ENCODE assay signal across 1 cellular context in the genomic region with DNA sequence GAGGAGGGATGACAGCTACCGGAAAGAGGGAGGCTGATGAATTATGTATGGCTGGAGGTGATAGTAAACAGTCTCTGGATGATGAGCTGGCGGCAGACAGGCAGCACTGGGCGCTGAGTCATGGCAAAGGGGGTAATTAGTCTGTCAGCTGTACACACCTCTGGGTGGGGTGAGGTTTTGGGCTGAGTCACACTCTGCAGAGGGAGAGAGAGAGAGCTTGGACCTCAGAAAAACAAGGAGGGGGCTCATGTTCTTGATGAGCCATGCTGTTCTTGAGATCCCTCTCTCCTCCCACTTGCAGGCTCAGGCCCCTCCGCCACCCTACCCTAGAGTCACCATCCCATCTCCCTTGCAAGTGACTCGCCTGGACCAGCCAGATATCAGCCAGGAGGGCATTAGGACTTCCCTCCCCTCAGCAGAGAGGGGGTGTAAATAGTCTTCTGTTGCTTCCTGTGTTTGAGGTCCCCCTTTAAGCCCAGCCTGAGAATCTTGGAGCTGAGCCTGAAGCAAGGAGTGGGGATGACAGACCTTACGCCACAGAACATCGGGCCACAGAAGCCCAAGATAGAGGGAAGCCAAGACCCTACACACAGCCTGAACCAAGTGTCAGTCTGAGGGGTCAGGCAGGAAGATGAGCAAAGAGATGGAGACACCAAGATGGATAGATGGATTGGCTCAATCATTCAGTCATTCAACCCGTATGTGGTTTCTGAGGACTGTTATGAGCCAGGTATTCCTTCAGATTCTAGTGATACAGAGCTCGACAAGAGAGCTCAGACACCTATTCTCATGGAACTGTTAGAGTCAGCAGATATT.
A peak's percentile ranks its signal among the peaks of the same experiment; 100 is the strongest.
TF ChIP-seq lines count a peak whose summit lies in the region.

No MANE protein-coding gene starts in this region.

TF ChIP-seq in K562, 482 proteins besides CTCF, POLR2A, EP300 and RAD21 (continued from another document and continues in another):
- TF ChIP-seq, protein P1, sequence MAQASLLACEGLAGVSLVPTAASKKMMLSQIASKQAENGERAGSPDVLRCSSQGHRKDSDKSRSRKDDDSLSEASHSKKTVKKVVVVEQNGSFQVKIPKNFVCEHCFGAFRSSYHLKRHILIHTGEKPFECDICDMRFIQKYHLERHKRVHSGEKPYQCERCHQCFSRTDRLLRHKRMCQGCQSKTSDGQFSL (CRISPR knock-in tag; IDR thresholded peaks at IDR 0.05), result peak; percentile 88
- TF ChIP-seq, protein P1 (tag; IDR thresholded peaks at IDR 0.05), result peak in 1 of 2 experiments; percentile 84; a peak in 2 of 4 replicates
- TF ChIP-seq SIN3A (IDR thresholded peaks at IDR 0.05; ENCODE audit: borderline replicate concordance in 2 of 2, control insufficient read depth in 1 of 2, low read depth in 2 of 2, low read length in 2 of 2), result peak; percentile 80 to 85
- TF ChIP-seq SUPT5H (IDR thresholded peaks at IDR 0.05), result 0 out of 2 replicates have a peak, but pooled peaks have one; percentile 6
- TF ChIP-seq ZBTB7A (IDR thresholded peaks at IDR 0.05; ENCODE audit: borderline replicate concordance, control insufficient read depth, low read depth, low read length), result peak; percentile 80; the same call in 1 of the 2 replicates
- TF ChIP-seq, protein P2, sequence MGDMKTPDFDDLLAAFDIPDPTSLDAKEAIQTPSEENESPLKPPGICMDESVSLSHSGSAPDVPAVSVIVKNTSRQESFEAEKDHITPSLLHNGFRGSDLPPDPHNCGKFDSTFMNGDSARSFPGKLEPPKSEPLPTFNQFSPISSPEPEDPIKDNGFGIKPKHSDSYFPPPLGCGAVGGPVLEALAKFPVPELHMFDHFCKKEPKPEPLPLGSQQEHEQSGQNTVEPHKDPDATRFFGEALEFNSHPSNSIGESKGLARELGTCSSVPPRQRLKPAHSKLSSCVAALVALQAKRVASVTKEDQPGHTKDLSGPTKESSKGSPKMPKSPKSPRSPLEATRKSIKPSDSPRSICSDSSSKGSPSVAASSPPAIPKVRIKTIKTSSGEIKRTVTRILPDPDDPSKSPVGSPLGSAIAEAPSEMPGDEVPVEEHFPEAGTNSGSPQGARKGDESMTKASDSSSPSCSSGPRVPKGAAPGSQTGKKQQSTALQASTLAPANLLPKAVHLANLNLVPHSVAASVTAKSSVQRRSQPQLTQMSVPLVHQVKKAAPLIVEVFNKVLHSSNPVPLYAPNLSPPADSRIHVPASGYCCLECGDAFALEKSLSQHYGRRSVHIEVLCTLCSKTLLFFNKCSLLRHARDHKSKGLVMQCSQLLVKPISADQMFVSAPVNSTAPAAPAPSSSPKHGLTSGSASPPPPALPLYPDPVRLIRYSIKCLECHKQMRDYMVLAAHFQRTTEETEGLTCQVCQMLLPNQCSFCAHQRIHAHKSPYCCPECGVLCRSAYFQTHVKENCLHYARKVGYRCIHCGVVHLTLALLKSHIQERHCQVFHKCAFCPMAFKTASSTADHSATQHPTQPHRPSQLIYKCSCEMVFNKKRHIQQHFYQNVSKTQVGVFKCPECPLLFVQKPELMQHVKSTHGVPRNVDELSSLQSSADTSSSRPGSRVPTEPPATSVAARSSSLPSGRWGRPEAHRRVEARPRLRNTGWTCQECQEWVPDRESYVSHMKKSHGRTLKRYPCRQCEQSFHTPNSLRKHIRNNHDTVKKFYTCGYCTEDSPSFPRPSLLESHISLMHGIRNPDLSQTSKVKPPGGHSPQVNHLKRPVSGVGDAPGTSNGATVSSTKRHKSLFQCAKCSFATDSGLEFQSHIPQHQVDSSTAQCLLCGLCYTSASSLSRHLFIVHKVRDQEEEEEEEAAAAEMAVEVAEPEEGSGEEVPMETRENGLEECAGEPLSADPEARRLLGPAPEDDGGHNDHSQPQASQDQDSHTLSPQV (IDR thresholded peaks at IDR 0.05), result peak; percentile 92
- TF ChIP-seq TCF15 (CRISPR knock-in tag; IDR thresholded peaks at IDR 0.05), result no peak
- TF ChIP-seq HDAC3 (IDR thresholded peaks at IDR 0.05; ENCODE audit: borderline replicate concordance, partially characterized antibody), result peak; percentile 88
- peak; percentile 74 for TF ChIP-seq BRD9 (IDR thresholded peaks at IDR 0.05; ENCODE audit: low read depth, partially characterized antibody)
- TF ChIP-seq ZNF23 (CRISPR knock-in tag; IDR thresholded peaks at IDR 0.05), result no peak
- TF ChIP-seq, protein P3, sequence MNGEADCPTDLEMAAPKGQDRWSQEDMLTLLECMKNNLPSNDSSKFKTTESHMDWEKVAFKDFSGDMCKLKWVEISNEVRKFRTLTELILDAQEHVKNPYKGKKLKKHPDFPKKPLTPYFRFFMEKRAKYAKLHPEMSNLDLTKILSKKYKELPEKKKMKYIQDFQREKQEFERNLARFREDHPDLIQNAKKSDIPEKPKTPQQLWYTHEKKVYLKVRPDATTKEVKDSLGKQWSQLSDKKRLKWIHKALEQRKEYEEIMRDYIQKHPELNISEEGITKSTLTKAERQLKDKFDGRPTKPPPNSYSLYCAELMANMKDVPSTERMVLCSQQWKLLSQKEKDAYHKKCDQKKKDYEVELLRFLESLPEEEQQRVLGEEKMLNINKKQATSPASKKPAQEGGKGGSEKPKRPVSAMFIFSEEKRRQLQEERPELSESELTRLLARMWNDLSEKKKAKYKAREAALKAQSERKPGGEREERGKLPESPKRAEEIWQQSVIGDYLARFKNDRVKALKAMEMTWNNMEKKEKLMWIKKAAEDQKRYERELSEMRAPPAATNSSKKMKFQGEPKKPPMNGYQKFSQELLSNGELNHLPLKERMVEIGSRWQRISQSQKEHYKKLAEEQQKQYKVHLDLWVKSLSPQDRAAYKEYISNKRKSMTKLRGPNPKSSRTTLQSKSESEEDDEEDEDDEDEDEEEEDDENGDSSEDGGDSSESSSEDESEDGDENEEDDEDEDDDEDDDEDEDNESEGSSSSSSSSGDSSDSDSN (IDR thresholded peaks at IDR 0.05; ENCODE audit: borderline replicate concordance in 1 of 2, low read depth in 2 of 2, low read length in 2 of 2), result peak in 1 of 2 experiments; percentile 8; a peak in 1 of 4 replicates
- peak; percentile 97 for TF ChIP-seq MAFK (IDR thresholded peaks at IDR 0.05; ENCODE audit: low read length)
- TF ChIP-seq, protein P4, sequence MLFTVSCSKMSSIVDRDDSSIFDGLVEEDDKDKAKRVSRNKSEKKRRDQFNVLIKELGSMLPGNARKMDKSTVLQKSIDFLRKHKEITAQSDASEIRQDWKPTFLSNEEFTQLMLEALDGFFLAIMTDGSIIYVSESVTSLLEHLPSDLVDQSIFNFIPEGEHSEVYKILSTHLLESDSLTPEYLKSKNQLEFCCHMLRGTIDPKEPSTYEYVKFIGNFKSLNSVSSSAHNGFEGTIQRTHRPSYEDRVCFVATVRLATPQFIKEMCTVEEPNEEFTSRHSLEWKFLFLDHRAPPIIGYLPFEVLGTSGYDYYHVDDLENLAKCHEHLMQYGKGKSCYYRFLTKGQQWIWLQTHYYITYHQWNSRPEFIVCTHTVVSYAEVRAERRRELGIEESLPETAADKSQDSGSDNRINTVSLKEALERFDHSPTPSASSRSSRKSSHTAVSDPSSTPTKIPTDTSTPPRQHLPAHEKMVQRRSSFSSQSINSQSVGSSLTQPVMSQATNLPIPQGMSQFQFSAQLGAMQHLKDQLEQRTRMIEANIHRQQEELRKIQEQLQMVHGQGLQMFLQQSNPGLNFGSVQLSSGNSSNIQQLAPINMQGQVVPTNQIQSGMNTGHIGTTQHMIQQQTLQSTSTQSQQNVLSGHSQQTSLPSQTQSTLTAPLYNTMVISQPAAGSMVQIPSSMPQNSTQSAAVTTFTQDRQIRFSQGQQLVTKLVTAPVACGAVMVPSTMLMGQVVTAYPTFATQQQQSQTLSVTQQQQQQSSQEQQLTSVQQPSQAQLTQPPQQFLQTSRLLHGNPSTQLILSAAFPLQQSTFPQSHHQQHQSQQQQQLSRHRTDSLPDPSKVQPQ (CRISPR knock-in tag; IDR thresholded peaks at IDR 0.05; ENCODE audit: borderline replicate concordance), result no peak
- TF ChIP-seq NFE2L1 (tag; IDR thresholded peaks at IDR 0.05; ENCODE audit: borderline replicate concordance, low read depth), result peak; percentile 76
- TF ChIP-seq POLR2G (IDR thresholded peaks at IDR 0.05; ENCODE audit: low read depth, low read length), result no peak
- peak; percentile 92 for TF ChIP-seq MTA1 (IDR thresholded peaks at IDR 0.05; ENCODE audit: borderline replicate concordance)
- TF ChIP-seq CREB3L1 (IDR thresholded peaks at IDR 0.05; ENCODE audit: borderline replicate concordance, low read depth), result peak; percentile 90; the same call in 1 of the 2 replicates
- peak; percentile 95 for TF ChIP-seq DACH1 (IDR thresholded peaks at IDR 0.05; ENCODE audit: partially characterized antibody)
- peak; percentile 87; the same call in 1 of the 2 replicates for TF ChIP-seq NBN (IDR thresholded peaks at IDR 0.05; ENCODE audit: low read depth)
- TF ChIP-seq, protein P5, sequence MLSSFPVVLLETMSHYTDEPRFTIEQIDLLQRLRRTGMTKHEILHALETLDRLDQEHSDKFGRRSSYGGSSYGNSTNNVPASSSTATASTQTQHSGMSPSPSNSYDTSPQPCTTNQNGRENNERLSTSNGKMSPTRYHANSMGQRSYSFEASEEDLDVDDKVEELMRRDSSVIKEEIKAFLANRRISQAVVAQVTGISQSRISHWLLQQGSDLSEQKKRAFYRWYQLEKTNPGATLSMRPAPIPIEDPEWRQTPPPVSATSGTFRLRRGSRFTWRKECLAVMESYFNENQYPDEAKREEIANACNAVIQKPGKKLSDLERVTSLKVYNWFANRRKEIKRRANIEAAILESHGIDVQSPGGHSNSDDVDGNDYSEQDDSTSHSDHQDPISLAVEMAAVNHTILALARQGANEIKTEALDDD (IDR thresholded peaks at IDR 0.05), result 0 out of 2 replicates have a peak, but pooled peaks have one; percentile 13
- peak in 1 of 3 experiments; percentile 74; a peak in 2 of 6 replicates for TF ChIP-seq ZBTB11 (CRISPR knock-in tag; IDR thresholded peaks at IDR 0.05)
- peak; percentile 83; the same call in 1 of the 2 replicates for TF ChIP-seq MTA3 (IDR thresholded peaks at IDR 0.05; ENCODE audit: borderline replicate concordance)
- TF ChIP-seq CXXC5 (CRISPR knock-in tag; IDR thresholded peaks at IDR 0.05), result peak; percentile 55
- TF ChIP-seq, protein P6, sequence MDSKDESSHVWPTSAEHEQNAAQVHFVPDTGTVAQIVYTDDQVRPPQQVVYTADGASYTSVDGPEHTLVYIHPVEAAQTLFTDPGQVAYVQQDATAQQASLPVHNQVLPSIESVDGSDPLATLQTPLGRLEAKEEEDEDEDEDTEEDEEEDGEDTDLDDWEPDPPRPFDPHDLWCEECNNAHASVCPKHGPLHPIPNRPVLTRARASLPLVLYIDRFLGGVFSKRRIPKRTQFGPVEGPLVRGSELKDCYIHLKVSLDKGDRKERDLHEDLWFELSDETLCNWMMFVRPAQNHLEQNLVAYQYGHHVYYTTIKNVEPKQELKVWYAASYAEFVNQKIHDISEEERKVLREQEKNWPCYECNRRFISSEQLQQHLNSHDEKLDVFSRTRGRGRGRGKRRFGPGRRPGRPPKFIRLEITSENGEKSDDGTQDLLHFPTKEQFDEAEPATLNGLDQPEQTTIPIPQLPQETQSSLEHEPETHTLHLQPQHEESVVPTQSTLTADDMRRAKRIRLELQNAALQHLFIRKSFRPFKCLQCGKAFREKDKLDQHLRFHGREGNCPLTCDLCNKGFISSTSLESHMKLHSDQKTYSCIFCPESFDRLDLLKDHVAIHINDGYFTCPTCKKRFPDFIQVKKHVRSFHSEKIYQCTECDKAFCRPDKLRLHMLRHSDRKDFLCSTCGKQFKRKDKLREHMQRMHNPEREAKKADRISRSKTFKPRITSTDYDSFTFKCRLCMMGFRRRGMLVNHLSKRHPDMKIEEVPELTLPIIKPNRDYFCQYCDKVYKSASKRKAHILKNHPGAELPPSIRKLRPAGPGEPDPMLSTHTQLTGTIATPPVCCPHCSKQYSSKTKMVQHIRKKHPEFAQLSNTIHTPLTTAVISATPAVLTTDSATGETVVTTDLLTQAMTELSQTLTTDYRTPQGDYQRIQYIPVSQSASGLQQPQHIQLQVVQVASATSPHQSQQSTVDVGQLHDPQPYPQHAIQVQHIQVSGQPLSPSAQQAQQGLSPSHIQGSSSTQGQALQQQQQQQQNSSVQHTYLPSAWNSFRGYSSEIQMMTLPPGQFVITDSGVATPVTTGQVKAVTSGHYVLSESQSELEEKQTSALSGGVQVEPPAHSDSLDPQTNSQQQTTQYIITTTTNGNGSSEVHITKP (IDR thresholded peaks at IDR 0.05; ENCODE audit: partially characterized antibody), result peak; percentile 91
- peak; percentile 99 for TF ChIP-seq CTBP1 (IDR thresholded peaks at IDR 0.05; ENCODE audit: borderline replicate concordance)
